In genomic region chr7:19572566-19572965, GRCh38 we compare ENCODE assay signal across 20 cellular contexts.
"Had no signal": no experiment of that assay in that cellular context is flagged by ENCODE, and none has a peak within 500 bp of the region (broad histone marks: within the 10 kb centered on the region; RNA-seq: fewer than 3 reads in every experiment).

No MANE protein-coding gene starts in this region.

- H3K27me3 ChIP-seq: ascending aorta, colonic mucosa, gastrocnemius medialis, heart left ventricle had no signal

- H3K9me3 ChIP-seq: ascending aorta, colonic mucosa, gastrocnemius medialis, heart left ventricle had no signal

- H3K79me2 ChIP-seq: parathyroid adenoma had no signal

- H3K9ac ChIP-seq: parathyroid adenoma had no signal

- H3K4me3 ChIP-seq: ascending aorta, colonic mucosa, gastrocnemius medialis, heart left ventricle, SK-N-MC, skin epidermis had no signal

- H3K36me3 ChIP-seq: ascending aorta, colonic mucosa, gastrocnemius medialis, heart left ventricle had no signal

- DNase-seq: activated CD4-positive, alpha-beta T cell treated with anti-CD3 and anti-CD28 coated beads, Interleukin-2, amount 50 U/mL, for 1 hour; activated CD8-positive, alpha-beta memory T cell treated with anti-CD3 and anti-CD28 coated beads for 24 hours; activated naive CD8-positive, alpha-beta T cell treated with anti-CD3 and anti-CD28 coated beads, Interleukin-2, amount 10 ng/mL, durations not matched to agents 7 days and 5 days; caudate nucleus; colonic mucosa; gastrocnemius medialis; heart left ventricle; left colon; naive thymus-derived CD8-positive, alpha-beta T cell; retina; stimulated activated CD4-positive, alpha-beta T cell treated with anti-CD3 and anti-CD28 coated beads, Interleukin-4, amount 100 ng/mL, for 24 hours; stimulated activated naive CD4-positive, alpha-beta T cell; substantia nigra; T-helper 9 cell had no signal

- ATAC-seq: activated CD4-positive, CD25-positive, alpha-beta regulatory T cell treated with anti-CD3 and anti-CD28 coated beads, Interleukin-2, amount 50 U/mL, for 24 hours; esophagus mucosa; gastrocnemius medialis; heart left ventricle; left colon; naive thymus-derived CD8-positive, alpha-beta T cell had no signal

- H3K4me1 ChIP-seq: ascending aorta, colonic mucosa, gastrocnemius medialis, heart left ventricle, parathyroid adenoma had no signal

- H2AFZ ChIP-seq: parathyroid adenoma had no signal

- H3K27ac ChIP-seq: ascending aorta, colonic mucosa, gastrocnemius medialis, heart left ventricle, parathyroid adenoma, SK-N-MC, skin epidermis had no signal
